In the genomic region with DNA sequence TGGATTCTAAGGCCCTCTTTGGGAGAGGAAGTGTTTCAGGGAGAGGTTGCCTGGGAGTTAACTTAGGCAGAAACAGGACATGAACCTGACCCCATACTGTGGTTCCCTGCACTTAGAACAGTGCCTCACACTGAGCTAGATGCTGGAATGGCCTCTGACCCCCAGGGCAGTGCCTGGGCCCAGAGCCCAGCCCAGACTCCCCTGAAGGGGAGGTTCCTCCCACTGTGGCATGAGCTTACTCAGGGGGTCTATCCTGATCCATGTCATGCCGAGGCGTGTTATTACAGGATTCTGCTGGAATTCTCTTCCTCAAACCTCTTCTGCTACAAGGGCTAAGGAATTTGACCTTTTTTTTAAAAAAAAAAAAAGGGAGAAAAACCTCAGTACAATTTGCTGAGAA, we compare ENCODE assay signal across 16 cellular contexts.
DNase-seq lines count a peak whose midpoint lies in the region; ATAC-seq and TF ChIP-seq lines count a peak whose summit lies in the region.
"Had no signal": no experiment of that assay in that cellular context is flagged by ENCODE, and none has a peak within 500 bp of the region (broad histone marks: within the 10 kb centered on the region; RNA-seq: fewer than 3 reads in every experiment).

No MANE protein-coding gene starts in this region.

- H3K27me3 ChIP-seq in RWPE2 (ENCODE audit: insufficient read depth, poor library complexity, severe bottlenecking) (no peaks in the 10 kb centered on the region), subcutaneous abdominal adipose tissue (ENCODE audit: control insufficient read depth in 5 of 5, insufficient read depth in 4 of 5, low read length in 5 of 5) (no peaks in the 10 kb centered on the region)
- H3K27me3 ChIP-seq: BLaER1 treated with 17β-estradiol and CSF1 and Interleukin-3, amounts not matched to agents 10 nM and 100 nM; pancreas had no signal

- H3K27ac Mint-ChIP-seq in WTC11: no peak overlapping the region

- H3K27me3 Mint-ChIP-seq in WTC11 (ENCODE audit: low read depth): no peaks in the 10 kb centered on the region

- CTCF ChIA-PET in WTC11 (lab: Charles Lee): interaction anchor here (1.2 to 7.4 kb wide), 12 partner anchors 11 to 228 kb away, joined by 3 to 59 read pairs (median 7); a partner anchor contains a TSS

- H3K27ac ChIP-seq in RWPE2 (ENCODE audit: poor library complexity, severe bottlenecking) (peak overlapping the region; percentile 33), mesodermal cell (ENCODE audit: low read depth, low read length, severe bottlenecking) (peak overlapping the region; percentile 87), subcutaneous abdominal adipose tissue (ENCODE audit: low read depth, low read length) (peak overlapping the region; percentile 91)
- H3K27ac ChIP-seq: SK-N-MC had no signal

- peaks cover 4% of the 10 kb centered on the region; the same call in 1 of the 2 replicates for H3K36me3 Mint-ChIP-seq in WTC11

- no peaks in the 10 kb centered on the region for H3K9me3 Mint-ChIP-seq in WTC11

- no peaks in the 10 kb centered on the region for H3K36me3 ChIP-seq in RWPE2 (ENCODE audit: low read depth)
- peaks cover 33% of the 10 kb centered on the region for H3K36me3 ChIP-seq in mesodermal cell (ENCODE audit: control insufficient read depth, insufficient read depth, low read length)
- H3K36me3 ChIP-seq in subcutaneous abdominal adipose tissue (ENCODE audit: control insufficient read depth in 5 of 5, insufficient read depth in 5 of 5, low read length in 5 of 5): peaks cover 0 to 2% (median 0%) of the 10 kb centered on the region in 5 donors
- H3K36me3 ChIP-seq: pancreas had no signal

- POLR2A ChIA-PET in WTC11 (lab: Charles Lee): interaction anchor here (1.1 kb wide), 1 partner anchor 14 kb away, joined by 3 read pairs; no protein-coding TSS in a partner anchor

- H3K9me3 ChIP-seq in RWPE2 (ENCODE audit: severe bottlenecking): no peaks in the 10 kb centered on the region
- H3K9me3 ChIP-seq in mesodermal cell (ENCODE audit: control insufficient read depth, low read length): no peaks in the 10 kb centered on the region
- H3K9me3 ChIP-seq in subcutaneous abdominal adipose tissue (ENCODE audit: control insufficient read depth in 5 of 5, low read length in 5 of 5): no peaks in the 10 kb centered on the region
- H3K9me3 ChIP-seq: BLaER1 treated with 17β-estradiol and CSF1 and Interleukin-3, amounts not matched to agents 10 nM and 100 nM; pancreas had no signal

- peaks cover 46% of the 10 kb centered on the region for H3K4me1 Mint-ChIP-seq in WTC11

- DNase-seq in RWPE2 (ENCODE audit: low spot score) (no peak), epithelial cell of esophagus (ENCODE audit: low read depth) (peak; percentile 54), GF-D8 (lab: John Stamatoyannopoulos, UW) (no peak), WTC11 (ENCODE audit: low spot score) (no peak), ureter (ENCODE audit: low spot score) (no peak), NCI-H510A treated with DMSO at 0.1 percent for 48 hours (lab: John Stamatoyannopoulos, UW) (no peak)
- DNase-seq: activated effector memory CD4-positive, alpha-beta T cell treated with anti-CD3 and anti-CD28 coated beads, Interleukin-2, amount 50 U/mL, for 16 hours; HCEC 1CT; NCI-H146; stimulated activated CD4-positive, alpha-beta T cell treated with anti-CD3 and anti-CD28 coated beads, Interleukin-4, amount 100 ng/mL, for 1 hour; stimulated activated naive CD4-positive, alpha-beta T cell had no signal

- WGBS in mesodermal cell (ENCODE audit: insufficient coverage in 2 of 2), 2 experiments: 100% methylated on average over 1 of the region's 2 CpGs; no CpG with 5 or more reads in 1 of the 2 experiments

- peaks cover 7% of the 10 kb centered on the region for H3K4me1 ChIP-seq in RWPE2 (ENCODE audit: insufficient read depth, poor library complexity, severe bottlenecking)
- H3K4me1 ChIP-seq in mesodermal cell (ENCODE audit: control insufficient read depth, insufficient read depth, low read length, poor library complexity, severe bottlenecking): peaks cover 35% of the 10 kb centered on the region
- peaks cover 22 to 74% (median 61%) of the 10 kb centered on the region in 5 donors for H3K4me1 ChIP-seq in subcutaneous abdominal adipose tissue (ENCODE audit: control insufficient read depth in 5 of 5, insufficient read depth in 5 of 5, low read length in 5 of 5)

- no peak overlapping the region for H3K4me3 Mint-ChIP-seq in WTC11

- H3K9ac ChIP-seq in subcutaneous abdominal adipose tissue (ENCODE audit: low read length in 5 of 5): peak overlapping the region in 1 of 5 donors; percentile 4

- TF ChIP-seq CTCF in RWPE2 (IDR thresholded peaks at IDR 0.05; ENCODE audit: poor library complexity, severe bottlenecking) (no peak), epithelial cell of esophagus (IDR thresholded peaks at IDR 0.05; ENCODE audit: insufficient read depth, low read depth, low read length, missing control alignments) (no peak), WTC11 (IDR thresholded peaks at IDR 0.05) (no peak)

- H3K4me3 ChIP-seq in RWPE2 (ENCODE audit: severe bottlenecking) (no peak overlapping the region), epithelial cell of esophagus (ENCODE audit: low read length) (no peak overlapping the region), mesodermal cell (ENCODE audit: extremely low read depth, insufficient read depth, low read length, poor library complexity, severe bottlenecking) (no peak overlapping the region), subcutaneous abdominal adipose tissue (ENCODE audit: low read depth in 1 of 5, low read length in 5 of 5) (no peak overlapping the region)
- H3K4me3 ChIP-seq: BLaER1 treated with 17β-estradiol and CSF1 and Interleukin-3, amounts not matched to agents 10 nM and 100 nM; pancreas; SK-N-MC had no signal

- ATAC-seq in RWPE2 (ENCODE audit: low read depth): peak; percentile 58; the same call in 2 of the 3 replicates
- no peak for ATAC-seq in WTC11

TF ChIP-seq in WTC11, 78 proteins besides CTCF, POLR2A, EP300 and RAD21:
- TF ChIP-seq TP53 (CRISPR knock-in tag; IDR thresholded peaks at IDR 0.05) (no peak), JAZF1 (CRISPR knock-in tag; IDR thresholded peaks at IDR 0.05) (no peak), HMGA2 (CRISPR knock-in tag; IDR thresholded peaks at IDR 0.05) (no peak), MXD4 (CRISPR knock-in tag; IDR thresholded peaks at IDR 0.05; ENCODE audit: borderline replicate concordance) (no peak), FOXP1 (CRISPR knock-in tag; IDR thresholded peaks at IDR 0.05; ENCODE audit: borderline replicate concordance) (no peak)
- TF ChIP-seq, protein P1, sequence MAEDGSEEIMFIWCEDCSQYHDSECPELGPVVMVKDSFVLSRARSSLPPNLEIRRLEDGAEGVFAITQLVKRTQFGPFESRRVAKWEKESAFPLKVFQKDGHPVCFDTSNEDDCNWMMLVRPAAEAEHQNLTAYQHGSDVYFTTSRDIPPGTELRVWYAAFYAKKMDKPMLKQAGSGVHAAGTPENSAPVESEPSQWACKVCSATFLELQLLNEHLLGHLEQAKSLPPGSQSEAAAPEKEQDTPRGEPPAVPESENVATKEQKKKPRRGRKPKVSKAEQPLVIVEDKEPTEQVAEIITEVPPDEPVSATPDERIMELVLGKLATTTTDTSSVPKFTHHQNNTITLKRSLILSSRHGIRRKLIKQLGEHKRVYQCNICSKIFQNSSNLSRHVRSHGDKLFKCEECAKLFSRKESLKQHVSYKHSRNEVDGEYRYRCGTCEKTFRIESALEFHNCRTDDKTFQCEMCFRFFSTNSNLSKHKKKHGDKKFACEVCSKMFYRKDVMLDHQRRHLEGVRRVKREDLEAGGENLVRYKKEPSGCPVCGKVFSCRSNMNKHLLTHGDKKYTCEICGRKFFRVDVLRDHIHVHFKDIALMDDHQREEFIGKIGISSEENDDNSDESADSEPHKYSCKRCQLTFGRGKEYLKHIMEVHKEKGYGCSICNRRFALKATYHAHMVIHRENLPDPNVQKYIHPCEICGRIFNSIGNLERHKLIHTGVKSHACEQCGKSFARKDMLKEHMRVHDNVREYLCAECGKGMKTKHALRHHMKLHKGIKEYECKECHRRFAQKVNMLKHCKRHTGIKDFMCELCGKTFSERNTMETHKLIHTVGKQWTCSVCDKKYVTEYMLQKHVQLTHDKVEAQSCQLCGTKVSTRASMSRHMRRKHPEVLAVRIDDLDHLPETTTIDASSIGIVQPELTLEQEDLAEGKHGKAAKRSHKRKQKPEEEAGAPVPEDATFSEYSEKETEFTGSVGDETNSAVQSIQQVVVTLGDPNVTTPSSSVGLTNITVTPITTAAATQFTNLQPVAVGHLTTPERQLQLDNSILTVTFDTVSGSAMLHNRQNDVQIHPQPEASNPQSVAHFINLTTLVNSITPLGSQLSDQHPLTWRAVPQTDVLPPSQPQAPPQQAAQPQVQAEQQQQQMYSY (CRISPR knock-in tag; IDR thresholded peaks at IDR 0.05): no peak
- TF ChIP-seq, protein P2, sequence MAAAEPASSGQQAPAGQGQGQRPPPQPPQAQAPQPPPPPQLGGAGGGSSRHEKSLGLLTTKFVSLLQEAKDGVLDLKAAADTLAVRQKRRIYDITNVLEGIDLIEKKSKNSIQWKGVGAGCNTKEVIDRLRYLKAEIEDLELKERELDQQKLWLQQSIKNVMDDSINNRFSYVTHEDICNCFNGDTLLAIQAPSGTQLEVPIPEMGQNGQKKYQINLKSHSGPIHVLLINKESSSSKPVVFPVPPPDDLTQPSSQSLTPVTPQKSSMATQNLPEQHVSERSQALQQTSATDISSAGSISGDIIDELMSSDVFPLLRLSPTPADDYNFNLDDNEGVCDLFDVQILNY (CRISPR knock-in tag; IDR thresholded peaks at IDR 0.05): no peak
- TF ChIP-seq, protein P3, sequence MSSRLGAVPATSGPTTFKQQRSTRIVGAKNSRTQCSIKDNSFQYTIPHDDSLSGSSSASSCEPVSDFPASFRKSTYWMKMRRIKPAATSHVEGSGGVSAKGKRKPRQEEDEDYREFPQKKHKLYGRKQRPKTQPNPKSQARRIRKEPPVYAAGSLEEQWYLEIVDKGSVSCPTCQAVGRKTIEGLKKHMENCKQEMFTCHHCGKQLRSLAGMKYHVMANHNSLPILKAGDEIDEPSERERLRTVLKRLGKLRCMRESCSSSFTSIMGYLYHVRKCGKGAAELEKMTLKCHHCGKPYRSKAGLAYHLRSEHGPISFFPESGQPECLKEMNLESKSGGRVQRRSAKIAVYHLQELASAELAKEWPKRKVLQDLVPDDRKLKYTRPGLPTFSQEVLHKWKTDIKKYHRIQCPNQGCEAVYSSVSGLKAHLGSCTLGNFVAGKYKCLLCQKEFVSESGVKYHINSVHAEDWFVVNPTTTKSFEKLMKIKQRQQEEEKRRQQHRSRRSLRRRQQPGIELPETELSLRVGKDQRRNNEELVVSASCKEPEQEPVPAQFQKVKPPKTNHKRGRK (CRISPR knock-in tag; IDR thresholded peaks at IDR 0.05; ENCODE audit: borderline replicate concordance): no peak

Comparison
In these comparisons a context has a peak if more than half of its experiments do, and no peak if none do; other contexts are left out.
1. H3K27ac ChIP-seq: peak in every context shown above with its lines; median percentile 91 in subcutaneous abdominal adipose tissue; 87 in mesodermal cell; 33 in RWPE2.